In genomic region chr1:31980835-31981782, GRCh38 we compare ENCODE assay signal across 12 cellular contexts. TPM values are rescaled to one million over a fixed set of nuclear protein-coding genes. Genes with fewer than 3 reads are reported as not detected.
DNase-seq lines count a peak whose midpoint lies in the region; ATAC-seq, FAIRE-seq and TF ChIP-seq lines count a peak whose summit lies in the region.
"Had no signal": no experiment of that assay in that cellular context is flagged by ENCODE, and none has a peak within 500 bp of the region (broad histone marks: within the 10 kb centered on the region; RNA-seq: fewer than 3 reads in every experiment).

No MANE protein-coding gene starts in this region.

- no peaks in the 10 kb centered on the region for H4K20me1 ChIP-seq in DOHH2 (ENCODE audit: control insufficient read depth, insufficient read depth, low read depth, low read length)

- H3K27ac Mint-ChIP-seq in immature natural killer cell = peak overlapping the region; percentile 86 to 95 (median 90)

- H3K36me3 Mint-ChIP-seq in immature natural killer cell = no peaks in the 10 kb centered on the region

- H3K79me2 ChIP-seq in DOHH2 (ENCODE audit: control insufficient read depth, low read length) = no peaks in the 10 kb centered on the region

- H3K27me3 ChIP-seq in DOHH2 (ENCODE audit: control insufficient read depth, low read length) (no peaks in the 10 kb centered on the region), foreskin keratinocyte (no peaks in the 10 kb centered on the region), lower lobe of right lung (ENCODE audit: low read depth) (no peaks in the 10 kb centered on the region)
- H3K27me3 ChIP-seq: Peyer's patch, thyroid gland had no signal

- H3K36me3 ChIP-seq in DOHH2 (ENCODE audit: control insufficient read depth, low read length) = peaks cover 6% of the 10 kb centered on the region; the same call in 1 of the 2 replicates
- no peaks in the 10 kb centered on the region for H3K36me3 ChIP-seq in SK-N-MC (ENCODE audit: insufficient read depth, low read length)
- no peaks in the 10 kb centered on the region for H3K36me3 ChIP-seq in lower lobe of right lung
- H3K36me3 ChIP-seq: Peyer's patch, thyroid gland had no signal

- H3K9me3 ChIP-seq in DOHH2 (ENCODE audit: control insufficient read depth, insufficient read depth, low read length) (no peaks in the 10 kb centered on the region), SK-N-MC (ENCODE audit: low read depth, low read length) (no peaks in the 10 kb centered on the region), lower lobe of right lung (no peaks in the 10 kb centered on the region)
- H3K9me3 ChIP-seq: Peyer's patch, thyroid gland had no signal

- H3K4me1 ChIP-seq in DOHH2 (ENCODE audit: control insufficient read depth, low read length) (peaks cover 45% of the 10 kb centered on the region), foreskin keratinocyte (peaks cover 20% of the 10 kb centered on the region), lower lobe of right lung (peaks cover 11% of the 10 kb centered on the region)

- peaks cover 0 to 12% (median 9%) of the 10 kb centered on the region in 3 donors for H3K27me3 Mint-ChIP-seq in immature natural killer cell (ENCODE audit: low read depth in 3 of 3)

- peak overlapping the region; percentile 20 for H3K4me2 ChIP-seq in DOHH2 (ENCODE audit: low read length)

- ATAC-seq in foreskin keratinocyte = no peak
- ATAC-seq in SK-N-SH treated with all-trans-retinoic acid at 6 μM for 48 hours = no peak
- ATAC-seq in lower lobe of right lung = no peak
- ATAC-seq: right cardiac atrium had no signal

- no peak for TF ChIP-seq CTCF in DOHH2 (IDR thresholded peaks at IDR 0.05; ENCODE audit: low read depth, low read length, poor library complexity, severe bottlenecking)
- TF ChIP-seq CTCF in foreskin keratinocyte (conservative IDR thresholded peaks at IDR 0.05) = no peak
- no peak for TF ChIP-seq CTCF in lower lobe of right lung (IDR thresholded peaks at IDR 0.05)

- peaks cover 53 to 54% of the 10 kb centered on the region in 2 donors for H3K4me1 Mint-ChIP-seq in immature natural killer cell

- H3K27ac ChIP-seq in DOHH2 (ENCODE audit: low read depth, low read length) = no peak overlapping the region
- peak overlapping the region; percentile 76 for H3K27ac ChIP-seq in SK-N-MC
- no peak overlapping the region for H3K27ac ChIP-seq in foreskin keratinocyte
- no peak overlapping the region for H3K27ac ChIP-seq in lower lobe of right lung
- H3K27ac ChIP-seq: thyroid gland had no signal

- no peaks in the 10 kb centered on the region for H3K9me2 ChIP-seq in DOHH2 (replicated peaks; ENCODE audit: control insufficient read depth, low read length)

- FAIRE-seq in GM19239 (lab: Jason Lieb, UNC) = peak; percentile 82

- DNase-seq in GM19239 (ENCODE audit: insufficient read length, low spot score) (no peak), SK-N-MC (ENCODE audit: low read depth, low spot score) (no peak), immature natural killer cell (peak; percentile 32 to 43 (median 37)), foreskin keratinocyte (no peak), GOT3 (lab: John Stamatoyannopoulos, UW) (no peak), lower lobe of right lung (no peak)
- DNase-seq: Karpas-422, Peyer's patch, right cardiac atrium, thyroid gland had no signal

- H3K9ac ChIP-seq in SK-N-MC (ENCODE audit: insufficient read length) = no peak overlapping the region

- intact Hi-C loops in lower lobe of right lung (cut with DNase I) = no loop called here

- H3F3A ChIP-seq in DOHH2 (ENCODE audit: control insufficient read depth, insufficient read depth) = peaks cover 6% of the 10 kb centered on the region; the same call in 1 of the 2 replicates

- peak overlapping the region; percentile 61 to 83 (median 81) for H3K4me3 Mint-ChIP-seq in immature natural killer cell

- H3K9me3 Mint-ChIP-seq in immature natural killer cell = no peaks in the 10 kb centered on the region

- H3K4me3 ChIP-seq in DOHH2 (ENCODE audit: low read length) = no peak overlapping the region
- peak overlapping the region; percentile 49; the same call in 1 of the 2 replicates for H3K4me3 ChIP-seq in SK-N-MC
- H3K4me3 ChIP-seq in lower lobe of right lung = no peak overlapping the region
- H3K4me3 ChIP-seq: Peyer's patch, thyroid gland had no signal

TF ChIP-seq in SK-N-SH treated with all-trans-retinoic acid at 6 μM for 48 hours, 23 proteins besides CTCF, POLR2A, EP300 and RAD21:
- no peak for TF ChIP-seq ZFP30 (CRISPR knock-in tag; IDR thresholded peaks at IDR 0.05)
- no peak for TF ChIP-seq ESRRG (CRISPR knock-in tag; IDR thresholded peaks at IDR 0.05)
- no peak for TF ChIP-seq PPARA (CRISPR knock-in tag; IDR thresholded peaks at IDR 0.05; ENCODE audit: borderline replicate concordance)
- no peak for TF ChIP-seq TCF4 (CRISPR knock-in tag; IDR thresholded peaks at IDR 0.05; ENCODE audit: borderline replicate concordance)
- TF ChIP-seq ZC3H10 (CRISPR knock-in tag; IDR thresholded peaks at IDR 0.05) = no peak
- no peak for TF ChIP-seq ARNTL (CRISPR knock-in tag; IDR thresholded peaks at IDR 0.05; ENCODE audit: borderline replicate concordance, low read depth)
- TF ChIP-seq ZNF8 (CRISPR knock-in tag; IDR thresholded peaks at IDR 0.05) = no peak
- no peak for TF ChIP-seq CSDC2 (CRISPR knock-in tag; IDR thresholded peaks at IDR 0.05)
- no peak for TF ChIP-seq RARB (CRISPR knock-in tag; IDR thresholded peaks at IDR 0.05)

RNA-seq across cellular contexts. Expression of gene KHDRBS1, which starts 32.6 kb away (rescaled TPM):
- polyA plus RNA-seq in immature natural killer cell = 100 to 1,000 TPM in 1 of 3 donors, 10 to 100 TPM in 2; 74.0 to 121 (median 86.1) TPM
- 120 and 121 TPM in 2 replicates for total RNA-seq in foreskin keratinocyte
- polyA plus RNA-seq in foreskin keratinocyte = 81.2 and 92.5 TPM in 2 replicates
- total RNA-seq in lower lobe of right lung = 79.5 TPM

RNA-seq across cellular contexts. Expression of gene PTP4A2, which starts 42.9 kb away (rescaled TPM):
- polyA plus RNA-seq in immature natural killer cell (100 to 1,000 TPM; 300 to 552 (median 460) TPM), foreskin keratinocyte (130 and 148 TPM in 2 replicates)
- total RNA-seq in foreskin keratinocyte (251 and 254 TPM in 2 replicates), lower lobe of right lung (205 TPM)

Comparison
In these comparisons a context has a peak if more than half of its experiments do, and no peak if none do; other contexts are left out.
1. DNase-seq: peak in immature natural killer cell (3 of 3); none in GM19239 (single experiment), SK-N-MC (single experiment), foreskin keratinocyte (0 of 2), GOT3 (single experiment) and lower lobe of right lung (single experiment).